Comparison of ENCODE assay signal across 8 cellular contexts in the genomic region with DNA sequence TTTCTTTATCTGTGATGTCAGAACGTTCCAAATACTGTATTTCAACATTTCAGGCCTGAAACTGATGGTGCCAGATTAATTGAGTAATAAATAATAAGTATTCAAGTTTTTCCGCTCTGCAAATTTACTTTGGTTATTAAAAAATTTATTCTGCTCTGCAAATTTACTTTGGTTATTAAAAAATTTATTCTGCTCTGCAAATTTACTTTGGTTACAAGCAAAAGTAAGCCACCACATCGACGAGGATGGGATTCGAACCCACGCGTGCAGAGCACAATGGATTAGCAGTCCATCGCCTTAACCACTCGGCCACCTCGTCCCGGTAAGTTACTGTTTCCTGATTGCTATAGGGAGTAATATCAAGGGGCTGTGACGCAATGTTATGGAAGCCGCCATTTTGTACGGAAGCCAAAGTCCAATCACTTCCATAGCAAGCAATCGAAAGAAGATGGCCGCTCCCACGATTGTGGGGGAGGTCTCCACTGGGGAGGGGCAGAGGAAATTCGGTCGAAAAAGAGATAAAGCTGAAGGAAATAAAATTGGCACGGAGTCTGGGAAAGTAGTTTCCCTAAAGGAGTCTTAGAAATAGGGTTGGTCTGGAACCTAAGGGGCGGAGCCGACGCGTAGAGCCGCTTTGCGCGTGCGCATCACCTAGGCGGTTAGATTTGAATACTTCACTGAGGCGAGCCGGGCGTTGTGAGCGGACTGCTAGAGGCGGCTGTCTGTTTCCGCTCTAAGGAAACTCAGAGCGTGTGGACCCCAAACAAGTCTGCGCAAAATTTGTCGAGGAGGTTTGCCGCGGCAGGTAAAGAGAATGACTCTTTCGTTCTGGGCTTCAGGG. TPM values are rescaled to one million over a fixed set of nuclear protein-coding genes. Genes with fewer than 3 reads are reported as not detected.
A peak's percentile ranks its signal among the peaks of the same experiment; 100 is the strongest.
DNase-seq lines count a peak whose midpoint lies in the region; ATAC-seq and TF ChIP-seq lines count a peak whose summit lies in the region.

A gene with protein sequence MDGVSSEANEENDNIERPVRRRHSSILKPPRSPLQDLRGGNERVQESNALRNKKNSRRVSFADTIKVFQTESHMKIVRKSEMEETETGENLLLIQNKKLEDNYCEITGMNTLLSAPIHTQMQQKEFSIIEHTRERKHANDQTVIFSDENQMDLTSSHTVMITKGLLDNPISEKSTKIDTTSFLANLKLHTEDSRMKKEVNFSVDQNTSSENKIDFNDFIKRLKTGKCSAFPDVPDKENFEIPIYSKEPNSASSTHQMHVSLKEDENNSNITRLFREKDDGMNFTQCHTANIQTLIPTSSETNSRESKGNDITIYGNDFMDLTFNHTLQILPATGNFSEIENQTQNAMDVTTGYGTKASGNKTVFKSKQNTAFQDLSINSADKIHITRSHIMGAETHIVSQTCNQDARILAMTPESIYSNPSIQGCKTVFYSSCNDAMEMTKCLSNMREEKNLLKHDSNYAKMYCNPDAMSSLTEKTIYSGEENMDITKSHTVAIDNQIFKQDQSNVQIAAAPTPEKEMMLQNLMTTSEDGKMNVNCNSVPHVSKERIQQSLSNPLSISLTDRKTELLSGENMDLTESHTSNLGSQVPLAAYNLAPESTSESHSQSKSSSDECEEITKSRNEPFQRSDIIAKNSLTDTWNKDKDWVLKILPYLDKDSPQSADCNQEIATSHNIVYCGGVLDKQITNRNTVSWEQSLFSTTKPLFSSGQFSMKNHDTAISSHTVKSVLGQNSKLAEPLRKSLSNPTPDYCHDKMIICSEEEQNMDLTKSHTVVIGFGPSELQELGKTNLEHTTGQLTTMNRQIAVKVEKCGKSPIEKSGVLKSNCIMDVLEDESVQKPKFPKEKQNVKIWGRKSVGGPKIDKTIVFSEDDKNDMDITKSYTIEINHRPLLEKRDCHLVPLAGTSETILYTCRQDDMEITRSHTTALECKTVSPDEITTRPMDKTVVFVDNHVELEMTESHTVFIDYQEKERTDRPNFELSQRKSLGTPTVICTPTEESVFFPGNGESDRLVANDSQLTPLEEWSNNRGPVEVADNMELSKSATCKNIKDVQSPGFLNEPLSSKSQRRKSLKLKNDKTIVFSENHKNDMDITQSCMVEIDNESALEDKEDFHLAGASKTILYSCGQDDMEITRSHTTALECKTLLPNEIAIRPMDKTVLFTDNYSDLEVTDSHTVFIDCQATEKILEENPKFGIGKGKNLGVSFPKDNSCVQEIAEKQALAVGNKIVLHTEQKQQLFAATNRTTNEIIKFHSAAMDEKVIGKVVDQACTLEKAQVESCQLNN (N-terminal part only) (plus strand): TSS at position 662 of the 841 bp plus-strand sequence. CDS start 8,683 bp downstream, outside the sequence.

- H3K4me3 ChIP-seq in left lung, result peak within 1 kb of the TSS; percentile 71 to 90

- peaks cover 0 to 2% (median 0%) of the 10 kb centered on the region in 3 donors for H3K27me3 Mint-ChIP-seq in CD14-positive monocyte (ENCODE audit: low read depth in 3 of 3)

- H3K9me3 ChIP-seq in left lung, result no peaks in the 10 kb centered on the region

- H3K4me1 ChIP-seq in left lung, result peaks cover 0 to 24% of the 10 kb centered on the region in 2 donors

- intact Hi-C loops in CD14-positive monocyte (cut with micrococcal nuclease) (loop anchor here in 1 of 2 donors (10.0 kb wide), 1 partner anchor 101 kb away; a partner anchor contains a TSS), left lung (cut with DNase I) (no loop called here)

- H3K36me3 ChIP-seq in left lung, result no peaks in the 10 kb centered on the region

- H3K27me3 ChIP-seq in left lung, result no peaks in the 10 kb centered on the region

- H3K36me3 Mint-ChIP-seq in CD14-positive monocyte, result no peaks in the 10 kb centered on the region

- peak within 1 kb of the TSS; percentile 95 to 100 (median 99) for H3K27ac Mint-ChIP-seq in CD14-positive monocyte

- H3K4me1 Mint-ChIP-seq in CD14-positive monocyte, result peaks cover 26% of the 10 kb centered on the region

- DNase-seq in CD14-positive monocyte (ENCODE audit: low spot score) (peak; percentile 88), NCI-H82 (lab: John Stamatoyannopoulos, UW) (peak; percentile 97), dermis microvascular lymphatic vessel endothelial cell (ENCODE audit: low read depth in 2 of 2) (peak; percentile 96), left lung (peak; percentile 91 to 94)
- peak; percentile 79 to 82 for DNase-seq in activated CD4-positive, alpha-beta T cell treated with anti-CD3 and anti-CD28 coated beads, Interleukin-2, amount 50 U/mL, for 4 hours
- peak; percentile 76 for DNase-seq in stimulated activated CD4-positive, alpha-beta T cell treated with anti-CD3 and anti-CD28 coated beads, Interleukin-2, amount 100 ng/mL, for 4 hours (ENCODE audit: low read depth)

- peak within 1 kb of the TSS; percentile 92 to 94 for H3K27ac ChIP-seq in left lung

- H3K4me3 Mint-ChIP-seq in CD14-positive monocyte, result peak within 1 kb of the TSS; percentile 96 to 99

- H3K9me3 Mint-ChIP-seq in CD14-positive monocyte, result peaks cover 0 to 1% (median 0%) of the 10 kb centered on the region in 7 donors

- ATAC-seq in GM19397 (IDR thresholded peaks at IDR 0.05; ENCODE audit: unreplicated experiment) (peak; percentile 75), HG03571 (IDR thresholded peaks at IDR 0.05; ENCODE audit: unreplicated experiment) (peak; percentile 68), left lung (peak; percentile 92)

- TF ChIP-seq CTCF in CD14-positive monocyte (IDR thresholded peaks at IDR 0.05), result no peak
- TF ChIP-seq CTCF in left lung (IDR thresholded peaks at IDR 0.05), result no peak

RNA-seq across cellular contexts. Expression of the gene that starts here (rescaled TPM):
- polyA plus RNA-seq in CD14-positive monocyte, result under 1 TPM; 0.13 to 0.38 TPM
- 5.1 and 14.2 TPM in 2 replicates for total RNA-seq in dermis microvascular lymphatic vessel endothelial cell
- total RNA-seq in left lung, result 1 to 10 TPM; 2.7 to 5.9 TPM

Comparison
In these comparisons a context has a peak if more than half of its experiments do, and no peak if none do; other contexts are left out.
1. Peak in every context shown above with its lines: DNase-seq, ATAC-seq, H3K4me3 ChIP-seq and H3K27ac ChIP-seq.
2. Peak in DNase-seq in CD14-positive monocyte; RNA of the gene not detected or under 1 TPM.